ENCODE assay signal across 23 cellular contexts in the genomic region with DNA sequence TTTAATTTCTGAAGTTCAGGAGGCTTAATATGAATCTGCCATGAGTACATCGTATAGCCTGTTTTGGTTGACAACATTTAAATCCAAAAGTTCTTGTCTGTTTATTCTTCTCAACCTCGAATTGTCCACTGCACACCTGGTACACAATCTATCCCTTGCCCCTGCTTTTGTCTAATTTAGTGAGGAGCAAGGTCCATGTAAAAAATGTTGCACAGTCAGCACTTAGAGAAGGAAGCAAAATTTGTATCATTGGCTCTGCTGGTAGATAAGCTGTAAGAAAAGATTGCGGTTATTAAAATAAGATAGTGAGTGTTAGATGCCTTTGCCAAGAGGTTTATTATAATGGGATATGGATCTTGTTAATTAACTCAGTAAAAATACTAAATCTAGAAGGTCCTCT.
"Had no signal": no experiment of that assay in that cellular context is flagged by ENCODE, and none has a peak within 500 bp of the region (broad histone marks: within the 10 kb centered on the region; RNA-seq: fewer than 3 reads in every experiment).

No MANE protein-coding gene starts in this region.

- H3K4me3 ChIP-seq: coronary artery, dorsolateral prefrontal cortex, esophagus muscularis mucosa, gastroesophageal sphincter, heart left ventricle, hepatocyte, left lung, lower lobe of right lung, mucosa of descending colon had no signal

- DNase-seq: dermis blood vessel endothelial cell; dorsolateral prefrontal cortex; effector CD4-positive, alpha-beta T cell; effector memory CD4-positive, alpha-beta T cell; foreskin keratinocyte; heart left ventricle; hypothalamus; immature natural killer cell; islet precursor cell; kidney; kidney glomerular epithelial cell; left colon; left lung; left ventricle myocardium superior; lower lobe of right lung; mesenchymal stem cell; mucosa of descending colon; naive B cell; naive thymus-derived CD8-positive, alpha-beta T cell had no signal

- H3K27ac ChIP-seq: coronary artery, dorsolateral prefrontal cortex, esophagus muscularis mucosa, foreskin keratinocyte, gastroesophageal sphincter, heart left ventricle, hepatocyte, left lung, lower lobe of right lung had no signal

- H3K4me2 ChIP-seq: hepatocyte had no signal

- H2AFZ ChIP-seq: hepatocyte had no signal

- H3K36me3 ChIP-seq: esophagus muscularis mucosa, gastroesophageal sphincter, heart left ventricle, left lung, lower lobe of right lung had no signal

- H3K27me3 ChIP-seq: dorsolateral prefrontal cortex, esophagus muscularis mucosa, foreskin keratinocyte, gastroesophageal sphincter, heart left ventricle, hepatocyte, left lung had no signal

- H3K9me3 ChIP-seq: esophagus muscularis mucosa, gastroesophageal sphincter, heart left ventricle, left lung, lower lobe of right lung, mucosa of descending colon had no signal

- H3K4me1 ChIP-seq: esophagus muscularis mucosa, foreskin keratinocyte, gastroesophageal sphincter, heart left ventricle, left lung, lower lobe of right lung had no signal

- ATAC-seq: foreskin keratinocyte; gastroesophageal sphincter; heart left ventricle; left colon; left lung; left ventricle myocardium superior; lower lobe of right lung; mucosa of descending colon; naive thymus-derived CD8-positive, alpha-beta T cell had no signal
